In genomic region chr17:80729016-80729415, GRCh38 we compare ENCODE assay signal across 19 cellular contexts.
A peak's percentile ranks its signal among the peaks of the same experiment; 100 is the strongest.
DNase-seq lines count a peak whose midpoint lies in the region; ATAC-seq, FAIRE-seq and TF ChIP-seq lines count a peak whose summit lies in the region.
"Had no signal": no experiment of that assay in that cellular context is flagged by ENCODE, and none has a peak within 500 bp of the region (broad histone marks: within the 10 kb centered on the region; RNA-seq: fewer than 3 reads in every experiment).

No MANE protein-coding gene starts in this region.

- peaks cover 68% of the 10 kb centered on the region for H3K4me1 ChIP-seq in SJCRH30
- H3K4me1 ChIP-seq: Peyer's patch had no signal

- no peak for FAIRE-seq in D721Med (lab: Jason Lieb, UNC)
- FAIRE-seq: GM12892, H54 had no signal

- H3K36me3 Mint-ChIP-seq in T-helper 1 cell treated with Interleukin-12 subunit alpha and Interleukin-12 subunit beta and Interleukin-4 antibody, amounts not matched to agents 30 μg/mL and 1 μg/mL, for 36 hours (ENCODE audit: low read depth): peaks cover 21% of the 10 kb centered on the region
- H3K36me3 Mint-ChIP-seq in endothelial cell (ENCODE audit: low read depth, unreplicated experiment): peaks cover 5% of the 10 kb centered on the region
- peaks cover 7% of the 10 kb centered on the region for H3K36me3 Mint-ChIP-seq in stimulated activated effector memory CD8-positive, alpha-beta T cell treated with anti-CD3 and anti-CD28 coated beads, Interleukin-12 subunit alpha, Interleukin-12 subunit beta, amount 100 ng/mL, for 72 hours

- peak overlapping the region; percentile 73 for H3K27ac Mint-ChIP-seq in T-helper 1 cell treated with Interleukin-12 subunit alpha and Interleukin-12 subunit beta and Interleukin-4 antibody, amounts not matched to agents 30 μg/mL and 1 μg/mL, for 36 hours
- peak overlapping the region; percentile 13 for H3K27ac Mint-ChIP-seq in endothelial cell (ENCODE audit: unreplicated experiment)
- H3K27ac Mint-ChIP-seq in stimulated activated effector memory CD8-positive, alpha-beta T cell treated with anti-CD3 and anti-CD28 coated beads, Interleukin-12 subunit alpha, Interleukin-12 subunit beta, amount 100 ng/mL, for 72 hours: peak overlapping the region; percentile 45

- H3K4me3 ChIP-seq in SJCRH30: peak overlapping the region; percentile 2; the same call in 1 of the 2 replicates
- H3K4me3 ChIP-seq: BLaER1 treated with 17β-estradiol and CSF1 and Interleukin-3, amounts not matched to agents 10 nM and 100 nM; Peyer's patch; SK-N-MC had no signal

- no peaks in the 10 kb centered on the region for H3K36me3 ChIP-seq in SJCRH30

- no peaks in the 10 kb centered on the region for H3K27me3 Mint-ChIP-seq in T-helper 1 cell treated with Interleukin-12 subunit alpha and Interleukin-12 subunit beta and Interleukin-4 antibody, amounts not matched to agents 30 μg/mL and 1 μg/mL, for 36 hours (ENCODE audit: low read depth)
- peaks cover 12% of the 10 kb centered on the region for H3K27me3 Mint-ChIP-seq in endothelial cell (ENCODE audit: unreplicated experiment)

- DNase-seq in T-helper 1 cell: no peak
- DNase-seq in SJCRH30: peak in 1 of 2 experiments; percentile 59
- DNase-seq in endothelial cell (ENCODE audit: low spot score): no peak
- no peak for DNase-seq in stimulated activated effector memory CD8-positive, alpha-beta T cell treated with anti-CD3 and anti-CD28 coated beads, Interleukin-12 subunit alpha, Interleukin-12 subunit beta, amount 100 ng/mL, for 72 hours (ENCODE audit: low spot score in 2 of 2)
- no peak for DNase-seq in NCI-H1417 treated with DMSO at 0.1 percent for 48 hours (lab: John Stamatoyannopoulos, UW)
- no peak for DNase-seq in D721Med (ENCODE audit: insufficient read length, low spot score)
- DNase-seq in activated CD4-positive, alpha-beta T cell treated with anti-CD3 and anti-CD28 coated beads for 1 hour: no peak
- DNase-seq: DMS 273 treated with DMSO at 0.1 percent for 48 hours, GF-D8, KBM-7, NCI-H1436 treated with DMSO at 0.1 percent for 48 hours, NCI-H2081, Peyer's patch had no signal

- H3K27me3 ChIP-seq in SJCRH30: no peaks in the 10 kb centered on the region
- H3K27me3 ChIP-seq: BLaER1 treated with 17β-estradiol and CSF1 and Interleukin-3, amounts not matched to agents 10 nM and 100 nM; Peyer's patch had no signal

- TF ChIP-seq CTCF in endothelial cell (IDR thresholded peaks at IDR 0.05; ENCODE audit: unreplicated experiment) (no peak), D721Med (IDR thresholded peaks at IDR 0.05; ENCODE audit: insufficient read depth, missing control alignments) (no peak)

- no peaks in the 10 kb centered on the region for H3K9me3 Mint-ChIP-seq in T-helper 1 cell treated with Interleukin-12 subunit alpha and Interleukin-12 subunit beta and Interleukin-4 antibody, amounts not matched to agents 30 μg/mL and 1 μg/mL, for 36 hours
- no peaks in the 10 kb centered on the region for H3K9me3 Mint-ChIP-seq in endothelial cell (ENCODE audit: unreplicated experiment)
- H3K9me3 Mint-ChIP-seq in stimulated activated effector memory CD8-positive, alpha-beta T cell treated with anti-CD3 and anti-CD28 coated beads, Interleukin-12 subunit alpha, Interleukin-12 subunit beta, amount 100 ng/mL, for 72 hours: no peaks in the 10 kb centered on the region

- peak overlapping the region; percentile 59 for H3K27ac ChIP-seq in SJCRH30
- H3K27ac ChIP-seq: BLaER1 treated with 17β-estradiol and CSF1 and Interleukin-3, amounts not matched to agents 10 nM and 100 nM; Peyer's patch; SK-N-MC had no signal

- no peak for ATAC-seq in stimulated activated effector memory CD8-positive, alpha-beta T cell treated with anti-CD3 and anti-CD28 coated beads, Interleukin-12 subunit alpha, Interleukin-12 subunit beta, amount 100 ng/mL, for 72 hours
- ATAC-seq: Right ventricle myocardium inferior had no signal

- H3K9me3 ChIP-seq in SJCRH30 (replicated peaks): no peaks in the 10 kb centered on the region
- H3K9me3 ChIP-seq: BLaER1 treated with 17β-estradiol and CSF1 and Interleukin-3, amounts not matched to agents 10 nM and 100 nM; Peyer's patch had no signal

- peaks cover 38% of the 10 kb centered on the region for H3K4me1 Mint-ChIP-seq in T-helper 1 cell treated with Interleukin-12 subunit alpha and Interleukin-12 subunit beta and Interleukin-4 antibody, amounts not matched to agents 30 μg/mL and 1 μg/mL, for 36 hours (ENCODE audit: low read depth)
- peaks cover 14% of the 10 kb centered on the region for H3K4me1 Mint-ChIP-seq in endothelial cell (ENCODE audit: unreplicated experiment)
- peaks cover 31% of the 10 kb centered on the region for H3K4me1 Mint-ChIP-seq in stimulated activated effector memory CD8-positive, alpha-beta T cell treated with anti-CD3 and anti-CD28 coated beads, Interleukin-12 subunit alpha, Interleukin-12 subunit beta, amount 100 ng/mL, for 72 hours

- no peak overlapping the region for H3K4me3 Mint-ChIP-seq in T-helper 1 cell treated with Interleukin-12 subunit alpha and Interleukin-12 subunit beta and Interleukin-4 antibody, amounts not matched to agents 30 μg/mL and 1 μg/mL, for 36 hours
- no peak overlapping the region for H3K4me3 Mint-ChIP-seq in endothelial cell (ENCODE audit: unreplicated experiment)
- no peak overlapping the region for H3K4me3 Mint-ChIP-seq in stimulated activated effector memory CD8-positive, alpha-beta T cell treated with anti-CD3 and anti-CD28 coated beads, Interleukin-12 subunit alpha, Interleukin-12 subunit beta, amount 100 ng/mL, for 72 hours

Comparison
In these comparisons a context has a peak if more than half of its experiments do, and no peak if none do; other contexts are left out.
1. H3K27ac Mint-ChIP-seq: peak in every context shown above with its lines; median percentile 73 in T-helper 1 cell treated with Interleukin-12 subunit alpha and Interleukin-12 subunit beta and Interleukin-4 antibody, amounts not matched to agents 30 μg/mL and 1 μg/mL, for 36 hours; 45 in stimulated activated effector memory CD8-positive, alpha-beta T cell treated with anti-CD3 and anti-CD28 coated beads, Interleukin-12 subunit alpha, Interleukin-12 subunit beta, amount 100 ng/mL, for 72 hours; 13 in endothelial cell.